Comparison of ENCODE assay signal across 20 cellular contexts in genomic region chrX:10142041-10142589, GRCh38.
"Had no signal": no experiment of that assay in that cellular context is flagged by ENCODE, and none has a peak within 500 bp of the region (broad histone marks: within the 10 kb centered on the region; RNA-seq: fewer than 3 reads in every experiment).

No MANE protein-coding gene starts in this region.

- H3K27ac ChIP-seq: coronary artery, dorsolateral prefrontal cortex, heart left ventricle, lower lobe of right lung, ovary, testis, tibial nerve had no signal

- H3K36me3 ChIP-seq: ovary had no signal

- H3K27ac Mint-ChIP-seq: memory B cell; mesothelial cell of epicardium; natural killer cell; stimulated activated memory B cell treated with anti-CD40 and anti-IgM and Interleukin-4, amounts not matched to agents 10 μg/mL and 1 μg/mL and 100 μg/mL, for 72 hours; stimulated activated naive CD8-positive, alpha-beta T cell treated with anti-CD3 and anti-CD28 coated beads, Interleukin-15, Interleukin-2, amounts not matched to agents 100 ng/mL and 50 ng/mL, for 24 hours had no signal

- H3K36me3 Mint-ChIP-seq: natural killer cell had no signal

- H3K4me2 ChIP-seq: smooth muscle cell had no signal

- DNase-seq: effector CD8-positive, alpha-beta T cell; heart left ventricle; hippocampal formation; lower lobe of right lung; natural killer cell; ovary; right cardiac atrium; stimulated activated CD4-positive, alpha-beta T cell treated with anti-CD3 and anti-CD28 coated beads, Interleukin-4, amount 100 ng/mL, for 24 hours; testis had no signal

- H3K27me3 ChIP-seq: heart left ventricle, ovary, testis, tibial nerve had no signal

- H3K4me3 Mint-ChIP-seq: memory B cell; mesothelial cell of epicardium; natural killer cell; neural crest cell; stimulated activated memory B cell treated with anti-CD40 and anti-IgM and Interleukin-4, amounts not matched to agents 10 μg/mL and 1 μg/mL and 100 μg/mL, for 72 hours; stimulated activated naive CD8-positive, alpha-beta T cell treated with anti-CD3 and anti-CD28 coated beads, Interleukin-15, Interleukin-2, amounts not matched to agents 100 ng/mL and 50 ng/mL, for 24 hours had no signal

- H3K4me1 Mint-ChIP-seq: mesothelial cell of epicardium, natural killer cell, neural crest cell had no signal

- H3K9me3 Mint-ChIP-seq: natural killer cell; stimulated activated naive CD8-positive, alpha-beta T cell treated with anti-CD3 and anti-CD28 coated beads, Interleukin-15, Interleukin-2, amounts not matched to agents 100 ng/mL and 50 ng/mL, for 24 hours had no signal

- H3K9me3 ChIP-seq: heart left ventricle, lower lobe of right lung, ovary, testis, tibial nerve had no signal

- ATAC-seq: esophagus mucosa; heart left ventricle; left lobe of liver; natural killer cell; right cardiac atrium; stimulated activated memory B cell treated with anti-CD40 and anti-IgM and Interleukin-4, amounts not matched to agents 10 μg/mL and 1 μg/mL and 100 μg/mL, for 72 hours had no signal

- H3K4me3 ChIP-seq: coronary artery, dorsolateral prefrontal cortex, heart left ventricle, lower lobe of right lung, ovary, smooth muscle cell, testis, tibial nerve had no signal

- H3K27me3 Mint-ChIP-seq: memory B cell; stimulated activated memory B cell treated with anti-CD40 and anti-IgM and Interleukin-4, amounts not matched to agents 10 μg/mL and 1 μg/mL and 100 μg/mL, for 72 hours; stimulated activated naive CD8-positive, alpha-beta T cell treated with anti-CD3 and anti-CD28 coated beads, Interleukin-15, Interleukin-2, amounts not matched to agents 100 ng/mL and 50 ng/mL, for 24 hours had no signal

- H3K4me1 ChIP-seq: heart left ventricle, lower lobe of right lung, testis, tibial nerve had no signal
